Comparison of ENCODE assay signal across 8 cellular contexts in the genomic region with DNA sequence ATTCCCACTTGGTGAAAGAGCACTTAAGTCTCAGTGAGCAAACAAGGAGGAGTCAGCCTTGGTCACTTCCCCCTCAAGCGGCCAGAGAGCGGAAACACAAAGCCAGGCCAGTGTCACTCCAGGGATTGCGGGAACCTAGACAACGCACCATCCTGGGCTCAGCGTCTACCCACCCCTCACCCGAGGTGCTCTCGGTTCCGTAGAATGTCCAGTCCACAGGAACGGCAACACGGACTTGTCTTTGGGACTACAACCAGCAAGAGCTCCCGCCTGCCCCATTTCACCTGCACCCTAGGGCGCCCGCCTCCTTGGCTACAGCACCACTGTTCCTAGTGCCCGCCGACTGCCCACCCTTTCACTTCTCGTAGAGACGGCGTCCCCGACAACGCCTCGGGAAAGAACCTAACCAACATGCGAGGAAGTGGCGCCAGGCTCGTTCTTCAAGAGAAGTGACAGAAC. TPM values are rescaled to one million over a fixed set of nuclear protein-coding genes. Genes with fewer than 3 reads are reported as not detected.
DNase-seq lines count a peak whose midpoint lies in the region; ATAC-seq and TF ChIP-seq lines count a peak whose summit lies in the region.

No MANE protein-coding gene starts in this region.

- H3K27ac ChIP-seq in transverse colon = peak overlapping the region; percentile 87 to 96 (median 93)

- DNase-seq in COR-L47 (lab: John Stamatoyannopoulos, UW) (peak; percentile 50), NCI-H774 (lab: John Stamatoyannopoulos, UW) (peak; percentile 6), fibroblast of the aortic adventitia (ENCODE audit: low read depth) (peak; percentile 56), transverse colon (peak; percentile 67)
- peak; percentile 5 to 14 for DNase-seq in activated T-helper 1 cell treated with anti-CD3 and anti-CD28 coated beads, Interleukin-2, amount 50 U/mL, for 16 hours (ENCODE audit: low read depth in 1 of 2, low spot score in 1 of 2)
- DNase-seq in natural killer cell treated with Interleukin-12 subunit alpha and Interleukin-12 subunit beta and Interleukin-15 and Interleukin-18, amount 100 ng/mL, for 72 hours (ENCODE audit: low spot score) = peak; percentile 67

- no peaks in the 10 kb centered on the region for H3K27me3 Mint-ChIP-seq in natural killer cell treated with Interleukin-12 subunit alpha and Interleukin-12 subunit beta and Interleukin-15 and Interleukin-18, amount 100 ng/mL, for 72 hours

- peaks cover 10% of the 10 kb centered on the region for H3K36me3 Mint-ChIP-seq in natural killer cell treated with Interleukin-12 subunit alpha and Interleukin-12 subunit beta and Interleukin-15 and Interleukin-18, amount 100 ng/mL, for 72 hours

- TF ChIP-seq CTCF in fibroblast of the aortic adventitia (IDR thresholded peaks at IDR 0.05; ENCODE audit: insufficient read depth, low read length) = peak; percentile 20
- peak in 1 of 5 experiments; percentile 19 for TF ChIP-seq CTCF in transverse colon (IDR thresholded peaks at IDR 0.05)

- H3K4me3 ChIP-seq in fibroblast of the aortic adventitia (ENCODE audit: low read depth, low read length) (peak overlapping the region; percentile 83), transverse colon (peak overlapping the region; percentile 76 to 90 (median 88))

- peak; percentile 38 for ATAC-seq in GM19351 (IDR thresholded peaks at IDR 0.05; ENCODE audit: unreplicated experiment)
- ATAC-seq in HG03439 (IDR thresholded peaks at IDR 0.05; ENCODE audit: unreplicated experiment) = peak; percentile 42
- ATAC-seq in natural killer cell treated with Interleukin-12 subunit alpha and Interleukin-12 subunit beta and Interleukin-15 and Interleukin-18, amount 100 ng/mL, for 72 hours = peak; percentile 65 to 71

- H3K9me3 ChIP-seq in transverse colon = no peaks in the 10 kb centered on the region

- H3K27me3 ChIP-seq in transverse colon = no peaks in the 10 kb centered on the region

- no peak for TF ChIP-seq EP300 in transverse colon (IDR thresholded peaks at IDR 0.05; ENCODE audit: low read depth)

- in situ Hi-C loops in transverse colon (cut with MboI; ENCODE audit: low pct_ligation_motif_present in 1 of 4, low pct_unique_long_range_greater_than_20kb in 1 of 4, low sequenced_read_pairs in 3 of 4) = no loop called here

- H3K9me3 Mint-ChIP-seq in natural killer cell treated with Interleukin-12 subunit alpha and Interleukin-12 subunit beta and Interleukin-15 and Interleukin-18, amount 100 ng/mL, for 72 hours = no peaks in the 10 kb centered on the region

- peaks cover 16 to 46% (median 25%) of the 10 kb centered on the region in 4 donors for H3K4me1 ChIP-seq in transverse colon

- WGBS in transverse colon (ENCODE audit: low coverage in 1 of 2), 2 donors = 1 to 20% methylated on average over 2 to 20 of the region's 24 CpGs

- H3K36me3 ChIP-seq in transverse colon = no peaks in the 10 kb centered on the region

- peak overlapping the region; percentile 99 for H3K4me3 Mint-ChIP-seq in natural killer cell treated with Interleukin-12 subunit alpha and Interleukin-12 subunit beta and Interleukin-15 and Interleukin-18, amount 100 ng/mL, for 72 hours

- peak overlapping the region; percentile 83 to 88 for H3K27ac Mint-ChIP-seq in natural killer cell treated with Interleukin-12 subunit alpha and Interleukin-12 subunit beta and Interleukin-15 and Interleukin-18, amount 100 ng/mL, for 72 hours

- intact Hi-C loops in transverse colon (cut with DNase I; ENCODE audit: low total_unique reads) = no loop called here

- no peak for TF ChIP-seq POLR2A in transverse colon (IDR thresholded peaks at IDR 0.05)

- peaks cover 39 to 56% of the 10 kb centered on the region in 2 donors for H3K4me1 Mint-ChIP-seq in natural killer cell treated with Interleukin-12 subunit alpha and Interleukin-12 subunit beta and Interleukin-15 and Interleukin-18, amount 100 ng/mL, for 72 hours (ENCODE audit: low read depth in 2 of 2)

RNA-seq across cellular contexts. Expression of gene GDAP2, which starts 0.5 kb away (rescaled TPM):
- 14.9 and 32.0 TPM in 2 replicates for total RNA-seq in fibroblast of the aortic adventitia (ENCODE audit: low replicate concordance)
- 10 to 100 TPM; 31.3 to 36.6 TPM for total RNA-seq in natural killer cell treated with Interleukin-12 subunit alpha and Interleukin-12 subunit beta and Interleukin-15 and Interleukin-18, amount 100 ng/mL, for 72 hours
- 10 to 100 TPM in 3 of 4 donors, 1 to 10 TPM in 1; 9.6 to 43.5 (median 31.5) TPM for total RNA-seq in transverse colon

RNA-seq across cellular contexts. Expression of gene WDR3, which starts 0.6 kb away (rescaled TPM):
- total RNA-seq in fibroblast of the aortic adventitia (ENCODE audit: low replicate concordance) (13.4 and 22.1 TPM in 2 replicates), transverse colon (1 to 10 TPM; 1.1 to 6.8 (median 2.7) TPM)
- 10 to 100 TPM; 40.1 to 44.8 TPM for total RNA-seq in natural killer cell treated with Interleukin-12 subunit alpha and Interleukin-12 subunit beta and Interleukin-15 and Interleukin-18, amount 100 ng/mL, for 72 hours

Comparison
In these comparisons a context has a peak if more than half of its experiments do, and no peak if none do; other contexts are left out.
1. Peak in every context shown above with its lines: DNase-seq, ATAC-seq, H3K4me3 ChIP-seq and H3K27ac ChIP-seq.
2. DNase-seq: peak in every context shown above with its lines; median percentile 67 in natural killer cell treated with Interleukin-12 subunit alpha and Interleukin-12 subunit beta and Interleukin-15 and Interleukin-18, amount 100 ng/mL, for 72 hours; 67 in transverse colon; 56 in fibroblast of the aortic adventitia; 50 in COR-L47; 10 in activated T-helper 1 cell treated with anti-CD3 and anti-CD28 coated beads, Interleukin-2, amount 50 U/mL, for 16 hours; 6 in NCI-H774.